Comparison of ENCODE assay signal across 25 cellular contexts in genomic region chr13:48682452-48682851, GRCh38. TPM values are rescaled to one million over a fixed set of nuclear protein-coding genes. Genes with fewer than 3 reads are reported as not detected.
"Had no signal": no experiment of that assay in that cellular context is flagged by ENCODE, and none has a peak within 500 bp of the region (broad histone marks: within the 10 kb centered on the region; RNA-seq: fewer than 3 reads in every experiment).

No MANE protein-coding gene starts in this region.

- H3K27me3 Mint-ChIP-seq: activated CD4-positive, alpha-beta T cell treated with anti-CD3 and anti-CD28 coated beads for 36 hours; activated naive CD8-positive, alpha-beta T cell treated with anti-CD3 and anti-CD28 coated beads for 36 hours; activated T-cell treated with anti-CD3 and anti-CD28 coated beads, Interleukin-2, amount 50 U/mL, for 24 hours; stimulated activated naive CD8-positive, alpha-beta T cell treated with anti-CD3 and anti-CD28 coated beads, Interleukin-15, amount 100 ng/mL, for 72 hours had no signal

- H3K27me3 ChIP-seq: colonic mucosa, esophagus muscularis mucosa, gastrocnemius medialis, right lobe of liver, tibial artery had no signal

- H3K27ac Mint-ChIP-seq: activated B cell treated with CpG ODN at 0.5 μM for 24 hours; activated CD4-positive, alpha-beta T cell treated with anti-CD3 and anti-CD28 coated beads for 36 hours; activated naive CD8-positive, alpha-beta T cell treated with anti-CD3 and anti-CD28 coated beads for 36 hours; activated T-cell treated with anti-CD3 and anti-CD28 coated beads, Interleukin-2, amount 50 U/mL, for 24 hours; activated T-helper 2 cell treated with anti-CD3 and anti-CD28 coated beads, Interferon-gamma antibody, Interleukin-2, Interleukin-4, amounts not matched to agents 10 μg/mL and 5 μg/mL and 100 μg/mL, durations not matched to agents 14 hours and 24 hours and 36 hours; memory B cell; nephron progenitor cell; stimulated activated effector memory CD8-positive, alpha-beta T cell treated with anti-CD3 and anti-CD28 coated beads, Interleukin-12 subunit alpha, Interleukin-12 subunit beta, amount 100 ng/mL, for 72 hours; stimulated activated naive CD8-positive, alpha-beta T cell treated with anti-CD3 and anti-CD28 coated beads, Interleukin-15, amount 100 ng/mL, for 72 hours had no signal

- H3K9me3 ChIP-seq: colonic mucosa, esophagus muscularis mucosa, gastrocnemius medialis, right lobe of liver, tibial artery had no signal

- H3K36me3 ChIP-seq: colonic mucosa, esophagus muscularis mucosa, gastrocnemius medialis, right lobe of liver, tibial artery had no signal

- DNase-seq: activated B cell treated with CpG ODN at 0.5 μM for 24 hours; activated CD4-positive, alpha-beta T cell treated with anti-CD3 and anti-CD28 coated beads for 36 hours; activated CD4-positive, alpha-beta T cell treated with anti-CD3 and anti-CD28 coated beads, Interleukin-2, amount 50 U/mL, for 4 hours; activated CD8-positive, alpha-beta memory T cell treated with anti-CD3 and anti-CD28 coated beads for 24 hours; activated CD8-positive, alpha-beta memory T cell treated with anti-CD3 and anti-CD28 coated beads, Interleukin-2, amount 50 U/mL, for 4 hours; activated naive CD4-positive, alpha-beta T cell treated with Interleukin-2 at 50 U/mL for 16 hours; activated naive CD8-positive, alpha-beta T cell treated with anti-CD3 and anti-CD28 coated beads for 36 hours; activated T-cell treated with anti-CD3 and anti-CD28 coated beads, Interleukin-2, amount 50 U/mL, for 24 hours; colonic mucosa; gastrocnemius medialis; hippocampal formation; nephron progenitor cell; nucleus accumbens; right lobe of liver; stimulated activated CD4-positive, alpha-beta T cell treated with anti-CD3 and anti-CD28 coated beads, Interleukin-2, amount 100 ng/mL, for 24 hours; stimulated activated naive CD8-positive, alpha-beta T cell treated with anti-CD3 and anti-CD28 coated beads, Interleukin-15, amount 100 ng/mL, for 72 hours; tibial artery had no signal

- H3K9me3 Mint-ChIP-seq: activated B cell treated with CpG ODN at 0.5 μM for 24 hours; activated T-cell treated with anti-CD3 and anti-CD28 coated beads, Interleukin-2, amount 50 U/mL, for 24 hours; activated T-helper 2 cell treated with anti-CD3 and anti-CD28 coated beads, Interferon-gamma antibody, Interleukin-2, Interleukin-4, amounts not matched to agents 10 μg/mL and 5 μg/mL and 100 μg/mL, durations not matched to agents 14 hours and 24 hours and 36 hours; memory B cell; nephron progenitor cell; stimulated activated effector memory CD8-positive, alpha-beta T cell treated with anti-CD3 and anti-CD28 coated beads, Interleukin-12 subunit alpha, Interleukin-12 subunit beta, amount 100 ng/mL, for 72 hours; stimulated activated naive CD8-positive, alpha-beta T cell treated with anti-CD3 and anti-CD28 coated beads, Interleukin-15, amount 100 ng/mL, for 72 hours had no signal

- H3K4me3 ChIP-seq: colonic mucosa, esophagus muscularis mucosa, gastrocnemius medialis, right lobe of liver, skin epidermis, tibial artery had no signal

- H3K36me3 Mint-ChIP-seq: memory B cell; stimulated activated effector memory CD8-positive, alpha-beta T cell treated with anti-CD3 and anti-CD28 coated beads, Interleukin-12 subunit alpha, Interleukin-12 subunit beta, amount 100 ng/mL, for 72 hours had no signal

- H3K27ac ChIP-seq: colonic mucosa, esophagus muscularis mucosa, gastrocnemius medialis, parathyroid adenoma, right lobe of liver, skin epidermis, tibial artery had no signal

- H3K4me3 Mint-ChIP-seq: activated B cell treated with CpG ODN at 0.5 μM for 24 hours; activated CD4-positive, alpha-beta T cell treated with anti-CD3 and anti-CD28 coated beads for 36 hours; activated naive CD8-positive, alpha-beta T cell treated with anti-CD3 and anti-CD28 coated beads for 36 hours; activated T-cell treated with anti-CD3 and anti-CD28 coated beads, Interleukin-2, amount 50 U/mL, for 24 hours; memory B cell; nephron progenitor cell; stimulated activated effector memory CD8-positive, alpha-beta T cell treated with anti-CD3 and anti-CD28 coated beads, Interleukin-12 subunit alpha, Interleukin-12 subunit beta, amount 100 ng/mL, for 72 hours; stimulated activated naive CD8-positive, alpha-beta T cell treated with anti-CD3 and anti-CD28 coated beads, Interleukin-15, amount 100 ng/mL, for 72 hours had no signal

- ATAC-seq: activated CD4-positive, alpha-beta T cell treated with anti-CD3 and anti-CD28 coated beads for 36 hours; gastrocnemius medialis; right lobe of liver; stimulated activated effector memory CD8-positive, alpha-beta T cell treated with anti-CD3 and anti-CD28 coated beads, Interleukin-12 subunit alpha, Interleukin-12 subunit beta, amount 100 ng/mL, for 72 hours; stimulated activated naive CD8-positive, alpha-beta T cell treated with anti-CD3 and anti-CD28 coated beads, Interleukin-15, amount 100 ng/mL, for 72 hours had no signal

- H3K4me1 Mint-ChIP-seq: activated B cell treated with CpG ODN at 0.5 μM for 24 hours; memory B cell; stimulated activated effector memory CD8-positive, alpha-beta T cell treated with anti-CD3 and anti-CD28 coated beads, Interleukin-12 subunit alpha, Interleukin-12 subunit beta, amount 100 ng/mL, for 72 hours; stimulated activated naive CD8-positive, alpha-beta T cell treated with anti-CD3 and anti-CD28 coated beads, Interleukin-15, amount 100 ng/mL, for 72 hours had no signal

- H3K4me1 ChIP-seq: colonic mucosa, esophagus muscularis mucosa, gastrocnemius medialis, parathyroid adenoma, right lobe of liver, tibial artery had no signal

RNA-seq across cellular contexts. Expression of gene CYSLTR2, which starts 28.7 kb away (rescaled TPM):
- total RNA-seq: bronchial epithelial cell, myocyte had no signal
